In the genomic region with DNA sequence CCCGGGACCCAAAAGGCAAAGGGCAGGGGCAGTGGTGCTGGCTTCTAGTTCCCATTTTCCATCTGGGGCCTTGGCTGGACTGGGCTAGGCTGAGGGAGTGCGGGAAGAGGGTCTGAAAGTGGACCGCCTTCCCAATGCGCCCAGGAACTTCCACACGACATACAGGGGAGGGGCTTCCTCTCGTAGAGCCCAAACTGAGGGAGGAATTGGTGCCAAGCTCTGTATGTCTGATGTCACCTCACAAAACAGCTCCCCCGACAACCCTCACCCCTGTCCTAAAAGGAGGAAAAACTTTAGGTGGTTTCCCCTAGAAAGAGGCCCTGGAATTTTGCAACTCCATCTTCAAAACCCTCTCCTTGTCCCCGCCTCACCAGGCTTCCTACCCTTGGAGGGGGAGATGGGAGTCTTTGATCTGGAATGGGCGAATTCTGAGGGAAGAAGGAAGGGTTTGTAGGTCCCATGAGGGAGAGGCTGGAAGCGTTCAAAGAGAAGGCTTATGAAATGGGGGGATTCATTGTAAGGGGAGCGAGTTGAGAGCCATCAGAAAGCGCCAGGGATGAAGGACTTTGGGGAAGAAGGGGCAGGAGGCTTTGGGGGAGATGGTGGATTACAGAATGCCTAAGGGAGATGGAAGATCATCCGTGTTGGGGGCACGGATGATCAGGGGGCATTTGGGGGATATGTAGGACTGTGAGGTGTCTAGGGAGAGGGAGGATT, we compare ENCODE assay signal across 8 cellular contexts. TPM values are rescaled to one million over a fixed set of nuclear protein-coding genes. Genes with fewer than 3 reads are reported as not detected.
DNase-seq lines count a peak whose midpoint lies in the region; ATAC-seq and TF ChIP-seq lines count a peak whose summit lies in the region.

No MANE protein-coding gene starts in this region.

- H3K27me3 ChIP-seq in HL-60 (ENCODE audit: insufficient read depth, poor library complexity, severe bottlenecking) (no peaks in the 10 kb centered on the region), lower lobe of right lung (ENCODE audit: low read depth) (no peaks in the 10 kb centered on the region)

- H3K9me3 Mint-ChIP-seq in brain (peaks cover 0 to 2% (median 0%) of the 10 kb centered on the region in 5 experiments), type B pancreatic cell (no peaks in the 10 kb centered on the region)

- DNase-seq in AG08395 (ENCODE audit: low spot score) (peak; percentile 20), HL-60 (ENCODE audit: low read depth in 1 of 2, low spot score in 1 of 2) (no peak), lower lobe of right lung (no peak), type B pancreatic cell (ENCODE audit: extremely low spot score, unreplicated experiment) (no peak), NCI-H2196 (lab: John Stamatoyannopoulos, UW; ENCODE audit: unreplicated experiment) (no peak), AG08396 (ENCODE audit: low spot score) (no peak)

- no peaks in the 10 kb centered on the region for H3K9me3 ChIP-seq in lower lobe of right lung

- peak overlapping the region; percentile 67 for H3K4me3 ChIP-seq in HL-60 (replicated peaks; ENCODE audit: insufficient read depth, low read length)
- H3K4me3 ChIP-seq in lower lobe of right lung: peak overlapping the region; percentile 78

- TF ChIP-seq CTCF in HL-60 (IDR thresholded peaks at IDR 0.05; ENCODE audit: insufficient read depth, low read length) (no peak), brain (conservative IDR thresholded peaks at IDR 0.05) (no peak), lower lobe of right lung (IDR thresholded peaks at IDR 0.05) (no peak), type B pancreatic cell (conservative IDR thresholded peaks at IDR 0.05) (no peak)

- ATAC-seq in lower lobe of right lung: peak; percentile 3 to 40
- no peak for ATAC-seq in GM21825 (IDR thresholded peaks at IDR 0.05; ENCODE audit: unreplicated experiment)

- no peaks in the 10 kb centered on the region for H3K36me3 ChIP-seq in lower lobe of right lung

- H3K27ac Mint-ChIP-seq in brain (peak overlapping the region; percentile 83 to 97 (median 89)), type B pancreatic cell (peak overlapping the region; percentile 94)

- peaks cover 43% of the 10 kb centered on the region for H3K4me1 ChIP-seq in lower lobe of right lung

- H3K4me3 Mint-ChIP-seq in brain (peak overlapping the region; percentile 88 to 100 (median 98)), type B pancreatic cell (peak overlapping the region; percentile 98)

- H3K27me3 Mint-ChIP-seq in brain: peaks cover 33% of the 10 kb centered on the region
- peaks cover 19% of the 10 kb centered on the region for H3K27me3 Mint-ChIP-seq in type B pancreatic cell

- no peaks in the 10 kb centered on the region for H3K36me3 Mint-ChIP-seq in brain
- H3K36me3 Mint-ChIP-seq in type B pancreatic cell: no peaks in the 10 kb centered on the region

- H3K27ac ChIP-seq in HL-60 (replicated peaks) (peak overlapping the region; percentile 63; the same call in 1 of the 2 replicates), lower lobe of right lung (peak overlapping the region; percentile 89)

- intact Hi-C loops in lower lobe of right lung (cut with DNase I): no loop called here

- H3K4me1 Mint-ChIP-seq in brain (peaks cover 49% of the 10 kb centered on the region), type B pancreatic cell (ENCODE audit: unreplicated experiment) (peaks cover 50% of the 10 kb centered on the region)

RNA-seq across cellular contexts. Expression of gene GLTP, which starts 0.9 kb away (rescaled TPM):
- polyA plus RNA-seq in brain (ENCODE audit: insufficient read depth, low read depth, low replicate concordance): 58.8 TPM
- total RNA-seq in lower lobe of right lung (45.3 TPM), type B pancreatic cell (ENCODE audit: low replicate concordance) (48.7 and 118 TPM in 2 replicates)

RNA-seq across cellular contexts. Expression of gene TCHP, which starts 20.6 kb away (rescaled TPM):
- 14.7 TPM for polyA plus RNA-seq in brain (ENCODE audit: insufficient read depth, low read depth, low replicate concordance)
- total RNA-seq in lower lobe of right lung: 16.8 TPM
- 21.6 TPM in 2 replicates for total RNA-seq in type B pancreatic cell (ENCODE audit: low replicate concordance)

RNA-seq across cellular contexts. Expression of gene TRPV4, which starts 46.3 kb away (rescaled TPM):
- polyA plus RNA-seq in brain (ENCODE audit: insufficient read depth, low read depth, low replicate concordance): 0.14 TPM
- total RNA-seq in lower lobe of right lung: 7.7 TPM
- total RNA-seq in type B pancreatic cell (ENCODE audit: low replicate concordance): 2.1 and 3.1 TPM in 2 replicates
